Comparison of ENCODE assay signal across 14 cellular contexts in genomic region chr3:63353383-63353782, GRCh38.
A peak's percentile ranks its signal among the peaks of the same experiment; 100 is the strongest.
DNase-seq lines count a peak whose midpoint lies in the region; TF ChIP-seq lines count a peak whose summit lies in the region.
"Had no signal": no experiment of that assay in that cellular context is flagged by ENCODE, and none has a peak within 500 bp of the region (broad histone marks: within the 10 kb centered on the region; RNA-seq: fewer than 3 reads in every experiment).

No MANE protein-coding gene starts in this region.

- H3F3A ChIP-seq in GM23248 (ENCODE audit: insufficient read depth) = peaks cover 47% of the 10 kb centered on the region
- peaks cover 9% of the 10 kb centered on the region for H3F3A ChIP-seq in SK-N-SH (replicated peaks; ENCODE audit: insufficient read depth)

- DNase-seq in GM23248 (peak; percentile 94), SK-N-SH (no peak), fibroblast of peridontal ligament (ENCODE audit: extremely low read depth) (peak; percentile 59), testis (no peak), NCI-H146 (lab: John Stamatoyannopoulos, UW) (no peak), Karpas-422 (no peak)
- DNase-seq: activated B cell treated with CpG ODN at 0.5 μM for 24 hours; activated naive CD8-positive, alpha-beta T cell treated with anti-CD3 and anti-CD28 coated beads, Interleukin-2, amount 50 U/mL, for 24 hours; NCI-H1694 treated with DMSO at 0.1 percent for 48 hours; NK-92 treated with Interleukin-12 subunit alpha and Interleukin-12 subunit beta, amount 100 ng/mL, for 24 hours; stimulated activated CD4-positive, alpha-beta T cell treated with anti-CD3 and anti-CD28 coated beads, Interleukin-4, amount 100 ng/mL, for 1 hour; T-helper 1 cell had no signal

- CTCF ChIA-PET in SK-N-SH (lab: Yijun Ruan, JAX) = interaction anchor here (0.6 to 23.0 kb wide), 5 partner anchors 14 to 1042 kb away, joined by 3 to 444 read pairs (median 3); partner anchors contain the start of gene C3orf49

- WGBS in GM23248 (ENCODE audit: low coverage in 1 of 2, low lambda C conversion rate in 2 of 2, missing lambda C conversion rate in 2 of 2), 2 experiments = 1% methylated on average over 5 of the region's 5 CpGs
- 12% methylated on average over 5 of the region's 5 CpGs for WGBS in SK-N-SH (ENCODE audit: low lambda C conversion rate)
- WGBS in testis, 2 donors = 81 to 84% methylated on average over 5 of the region's 5 CpGs

- TF ChIP-seq EP300 in SK-N-SH (IDR thresholded peaks at IDR 0.05; ENCODE audit: borderline replicate concordance in 1 of 2, low read depth in 1 of 2, low read length in 1 of 2) = peak in 1 of 2 experiments; percentile 70; a peak in 1 of 4 replicates

- intact Hi-C loops in testis (cut with DNase I; ENCODE audit: low total_unique reads) = loop anchor here (5.0 kb wide), 1 partner anchor 459 kb away; no protein-coding TSS in a partner anchor

- in situ Hi-C loops in GM23248 (cut with MboI) = loop anchor here (5.0 to 25.0 kb wide), 3 partner anchors 309 to 634 kb away; partner anchors contain the start of genes C3orf49 and SNTN

- POLR2A ChIA-PET in SK-N-SH (lab: Yijun Ruan, JAX) = no interaction called here

- no peak for TF ChIP-seq RAD21 in SK-N-SH (IDR thresholded peaks at IDR 0.05; ENCODE audit: low read length)

- H3K27me3 ChIP-seq in GM23248 (replicated peaks; ENCODE audit: insufficient read depth) (no peaks in the 10 kb centered on the region), SK-N-SH (ENCODE audit: insufficient read depth) (no peaks in the 10 kb centered on the region), skeletal muscle satellite cell (ENCODE audit: control insufficient read depth, insufficient read depth, low read length) (peaks cover 3% of the 10 kb centered on the region), testis (no peaks in the 10 kb centered on the region), Karpas-422 (ENCODE audit: low read length) (no peaks in the 10 kb centered on the region)

- H3K27ac ChIP-seq in GM23248 = peak overlapping the region; percentile 28; the same call in 1 of the 2 replicates
- H3K27ac ChIP-seq in SK-N-SH (ENCODE audit: low read depth in 2 of 2, low read length in 1 of 2) = peak overlapping the region in 1 of 2 experiments; percentile 14; a peak in 1 of 4 replicates
- no peak overlapping the region for H3K27ac ChIP-seq in testis
- H3K27ac ChIP-seq in Karpas-422 (ENCODE audit: low read length) = no peak overlapping the region

- H3K4me3 ChIP-seq in GM23248 (no peak overlapping the region; the same call in 1 of the 2 replicates), SK-N-SH (ENCODE audit: low read depth in 2 of 2, low read length in 1 of 2) (no peak overlapping the region), skeletal muscle satellite cell (ENCODE audit: low read length) (no peak overlapping the region), testis (no peak overlapping the region), Karpas-422 (ENCODE audit: low read length) (no peak overlapping the region)
- H3K4me3 ChIP-seq: HAP-1 had no signal

- no peak overlapping the region for H2AFZ ChIP-seq in GM23248
- no peak overlapping the region for H2AFZ ChIP-seq in SK-N-SH (ENCODE audit: low read depth)
- no peak overlapping the region for H2AFZ ChIP-seq in Karpas-422 (ENCODE audit: low read length)

- H4K20me1 ChIP-seq in GM23248 (ENCODE audit: insufficient read depth) (no peaks in the 10 kb centered on the region), SK-N-SH (ENCODE audit: insufficient read depth) (no peaks in the 10 kb centered on the region), Karpas-422 (ENCODE audit: insufficient read depth, low read depth, low read length) (no peaks in the 10 kb centered on the region)

- H3K36me3 ChIP-seq in GM23248 (ENCODE audit: low read depth) (no peaks in the 10 kb centered on the region), SK-N-SH (replicated peaks in 1 of 2; ENCODE audit: control insufficient read depth in 1 of 2, insufficient read depth in 2 of 2, low read length in 1 of 2) (no peaks in the 10 kb centered on the region), skeletal muscle satellite cell (ENCODE audit: insufficient read depth, low read length) (no peaks in the 10 kb centered on the region), testis (ENCODE audit: low read depth, missing control alignments) (no peaks in the 10 kb centered on the region), Karpas-422 (ENCODE audit: insufficient read depth, low read length) (no peaks in the 10 kb centered on the region)
- H3K36me3 ChIP-seq: HAP-1 had no signal

- H3K4me2 ChIP-seq in GM23248 (ENCODE audit: unreplicated experiment) = peak overlapping the region; percentile 79
- peak overlapping the region; percentile 38 for H3K4me2 ChIP-seq in SK-N-SH
- H3K4me2 ChIP-seq in skeletal muscle satellite cell (ENCODE audit: low read length) = peak overlapping the region; percentile 30
- H3K4me2 ChIP-seq in Karpas-422 (ENCODE audit: low read depth, low read length, poor library complexity, severe bottlenecking) = no peak overlapping the region

- H3K9ac ChIP-seq in GM23248 (no peak overlapping the region), SK-N-SH (no peak overlapping the region), skeletal muscle satellite cell (ENCODE audit: low read depth, low read length) (no peak overlapping the region), Karpas-422 (ENCODE audit: low read length) (no peak overlapping the region)

- H3K4me1 ChIP-seq in GM23248 (ENCODE audit: insufficient read depth) = peaks cover 29% of the 10 kb centered on the region
- H3K4me1 ChIP-seq in SK-N-SH (ENCODE audit: control insufficient read depth in 1 of 2, insufficient read depth in 2 of 2, low read depth in 1 of 2, low read length in 1 of 2) = peaks cover 0 to 14% of the 10 kb centered on the region in 2 experiments; a peak in 1 of 4 replicates
- H3K4me1 ChIP-seq in skeletal muscle satellite cell (ENCODE audit: control insufficient read depth, insufficient read depth, low read length) = peaks cover 14% of the 10 kb centered on the region
- no peaks in the 10 kb centered on the region for H3K4me1 ChIP-seq in testis
- peaks cover 14% of the 10 kb centered on the region for H3K4me1 ChIP-seq in Karpas-422 (ENCODE audit: low read length)
- H3K4me1 ChIP-seq: HAP-1 had no signal

- TF ChIP-seq POLR2A in testis (IDR thresholded peaks at IDR 0.05) = no peak

- H3K9me2 ChIP-seq in GM23248 (ENCODE audit: insufficient read depth) = no peaks in the 10 kb centered on the region
- H3K9me2 ChIP-seq in SK-N-SH = no peaks in the 10 kb centered on the region
- H3K9me2 ChIP-seq in Karpas-422 (replicated peaks; ENCODE audit: insufficient read depth, low read length) = no peaks in the 10 kb centered on the region

- TF ChIP-seq CTCF in SK-N-SH (IDR thresholded peaks at IDR 0.05) (no peak), testis (IDR thresholded peaks at IDR 0.05) (no peak)

- H3K79me2 ChIP-seq in GM23248 (ENCODE audit: insufficient read depth) = no peaks in the 10 kb centered on the region
- H3K79me2 ChIP-seq in SK-N-SH (ENCODE audit: insufficient read depth) = no peaks in the 10 kb centered on the region
- no peaks in the 10 kb centered on the region for H3K79me2 ChIP-seq in Karpas-422 (ENCODE audit: low read length)

- H3K9me3 ChIP-seq in GM23248 (ENCODE audit: low read depth) = no peaks in the 10 kb centered on the region
- no peaks in the 10 kb centered on the region for H3K9me3 ChIP-seq in SK-N-SH
- no peaks in the 10 kb centered on the region for H3K9me3 ChIP-seq in skeletal muscle satellite cell (replicated peaks; ENCODE audit: low read length)
- no peaks in the 10 kb centered on the region for H3K9me3 ChIP-seq in testis
- H3K9me3 ChIP-seq in Karpas-422 (ENCODE audit: low read length) = no peaks in the 10 kb centered on the region
- H3K9me3 ChIP-seq: HAP-1 had no signal

TF ChIP-seq in SK-N-SH, 30 proteins besides CTCF, POLR2A, EP300 and RAD21 (continues in another document):
- TF ChIP-seq NFIC (IDR thresholded peaks at IDR 0.05; ENCODE audit: borderline replicate concordance) = peak; percentile 50; the same call in 1 of the 2 replicates
- no peak for TF ChIP-seq GABPA (IDR thresholded peaks at IDR 0.05; ENCODE audit: low read depth)
- peak; percentile 95 for TF ChIP-seq FOSL2 (IDR thresholded peaks at IDR 0.05; ENCODE audit: borderline replicate concordance, low read depth)
- TF ChIP-seq EZH2phosphoT487 (IDR thresholded peaks at IDR 0.05; ENCODE audit: borderline replicate concordance, low read depth) = no peak
- TF ChIP-seq NRF1 (IDR thresholded peaks at IDR 0.05; ENCODE audit: low read depth, low read length) = no peak
- peak; percentile 71 for TF ChIP-seq TCF12 (IDR thresholded peaks at IDR 0.05)
- peak; percentile 87 for TF ChIP-seq JUND (IDR thresholded peaks at IDR 0.05)
- TF ChIP-seq REST (IDR thresholded peaks at IDR 0.05; ENCODE audit: low read depth, low read length) = 0 out of 2 replicates have a peak, but pooled peaks have one; percentile 15

Comparison
In these comparisons a context has a peak if more than half of its experiments do, and no peak if none do; other contexts are left out.
1. DNase-seq: peak in GM23248 (single experiment) and fibroblast of peridontal ligament (single experiment); none in SK-N-SH (single experiment), testis (single experiment), NCI-H146 (single experiment) and Karpas-422 (single experiment).